ENCODE assay signal across 24 cellular contexts in the genomic region with DNA sequence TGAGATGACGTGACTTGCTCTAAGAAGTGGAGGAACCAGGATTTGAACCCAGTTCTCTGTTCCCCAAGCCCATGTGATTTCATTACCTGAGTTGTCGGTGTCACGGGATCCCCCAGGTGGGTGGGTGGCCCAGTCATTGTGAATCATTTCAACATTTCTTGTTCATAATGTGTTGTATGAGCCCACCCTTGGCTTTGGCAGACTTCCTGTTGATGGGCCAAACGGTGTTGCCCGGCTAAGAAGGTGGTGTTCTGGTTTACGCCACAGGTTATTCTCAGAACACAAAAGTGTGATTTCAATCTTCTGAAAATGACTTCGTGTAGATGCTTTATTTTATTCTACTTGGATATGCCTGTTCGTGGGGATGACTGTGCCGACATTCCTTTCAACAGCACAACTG. TPM values are rescaled to one million over a fixed set of nuclear protein-coding genes. Genes with fewer than 3 reads are reported as not detected.
"Had no signal": no experiment of that assay in that cellular context is flagged by ENCODE, and none has a peak within 500 bp of the region (broad histone marks: within the 10 kb centered on the region; RNA-seq: fewer than 3 reads in every experiment).

No MANE protein-coding gene starts in this region.

- H3K27ac Mint-ChIP-seq: mesothelial cell of epicardium; natural killer cell treated with Interleukin-12 subunit alpha and Interleukin-12 subunit beta and Interleukin-15 and Interleukin-18, amount 100 ng/mL, for 72 hours had no signal

- ATAC-seq: foreskin keratinocyte; gastroesophageal sphincter; heart left ventricle; left cardiac atrium; left lung; mucosa of descending colon; natural killer cell treated with Interleukin-12 subunit alpha and Interleukin-12 subunit beta and Interleukin-15 and Interleukin-18, amount 100 ng/mL, for 72 hours; psoas muscle; right cardiac atrium had no signal

- DNase-seq: dorsolateral prefrontal cortex; effector CD4-positive, alpha-beta T cell; foreskin keratinocyte; heart left ventricle; hippocampal formation; left cardiac atrium; left lung; mesenchymal stem cell; mucosa of descending colon; naive B cell; nucleus accumbens; psoas muscle; right cardiac atrium; sigmoid colon; stimulated activated naive CD4-positive, alpha-beta T cell; upper lobe of left lung had no signal

- H3K9me3 Mint-ChIP-seq: mesothelial cell of epicardium; naive B cell; natural killer cell treated with Interleukin-12 subunit alpha and Interleukin-12 subunit beta and Interleukin-15 and Interleukin-18, amount 100 ng/mL, for 72 hours had no signal

- FAIRE-seq: colon, islet of Langerhans, urothelium cell line had no signal

- H3K27me3 Mint-ChIP-seq: naive B cell; natural killer cell treated with Interleukin-12 subunit alpha and Interleukin-12 subunit beta and Interleukin-15 and Interleukin-18, amount 100 ng/mL, for 72 hours had no signal

- H3K4me3 Mint-ChIP-seq: mesothelial cell of epicardium; naive B cell; natural killer cell treated with Interleukin-12 subunit alpha and Interleukin-12 subunit beta and Interleukin-15 and Interleukin-18, amount 100 ng/mL, for 72 hours had no signal

- H3K4me1 Mint-ChIP-seq: mesothelial cell of epicardium had no signal

RNA-seq across cellular contexts. Expression of a gene that starts 21.6 kb away (rescaled TPM):
- total RNA-seq: osteocyte had no signal
- polyA plus RNA-seq: fibroblast of lung had no signal
